Comparison of ENCODE assay signal across 9 cellular contexts in genomic region chr6:151060096-151060741, GRCh38.
DNase-seq lines count a peak whose midpoint lies in the region; TF ChIP-seq lines count a peak whose summit lies in the region.
"Had no signal": no experiment of that assay in that cellular context is flagged by ENCODE, and none has a peak within 500 bp of the region (broad histone marks: within the 10 kb centered on the region; RNA-seq: fewer than 3 reads in every experiment).

No MANE protein-coding gene starts in this region.

- H3K4me2 ChIP-seq in SK-N-SH, result peak overlapping the region; percentile 64

- peak overlapping the region; percentile 72 to 98 for H3K27ac ChIP-seq in SK-N-SH (ENCODE audit: low read depth in 2 of 2, low read length in 1 of 2)

- peaks cover 32% of the 10 kb centered on the region for H3K79me2 ChIP-seq in SK-N-SH (ENCODE audit: insufficient read depth)

- DNase-seq in GM04504 (ENCODE audit: low read depth), result peak; percentile 83
- DNase-seq in SK-N-SH, result no peak
- peak; percentile 94 for DNase-seq in foreskin fibroblast
- DNase-seq in retinal pigment epithelial cell (ENCODE audit: low read depth), result peak; percentile 78
- no peak for DNase-seq in Kasumi-1 (lab: John Stamatoyannopoulos, UW)
- DNase-seq in NCI-H1930 (lab: John Stamatoyannopoulos, UW), result no peak
- DNase-seq in NAMALWA (ENCODE audit: low spot score), result no peak
- DNase-seq in NCI-H526 treated with DMSO at 0.1 percent for 48 hours (lab: John Stamatoyannopoulos, UW), result no peak
- DNase-seq: activated CD8-positive, alpha-beta T cell treated with anti-CD3 and anti-CD28 coated beads, Interleukin-2, amount 10 ng/mL, durations not matched to agents 7 days and 5 days had no signal

- H3K27me3 ChIP-seq in SK-N-SH (ENCODE audit: insufficient read depth), result no peaks in the 10 kb centered on the region

- no peak overlapping the region for H2AFZ ChIP-seq in SK-N-SH (ENCODE audit: low read depth)

- no peaks in the 10 kb centered on the region for H3K9me2 ChIP-seq in SK-N-SH

- WGBS in SK-N-SH (ENCODE audit: low lambda C conversion rate), result 45% methylated on average over 8 of the region's 8 CpGs

- H3K4me3 ChIP-seq in SK-N-SH (ENCODE audit: low read depth in 2 of 2, low read length in 1 of 2), result no peak overlapping the region
- no peak overlapping the region for H3K4me3 ChIP-seq in foreskin fibroblast (ENCODE audit: low read depth in 1 of 2, low read length in 2 of 2)
- no peak overlapping the region for H3K4me3 ChIP-seq in retinal pigment epithelial cell (ENCODE audit: low read length)

- POLR2A ChIA-PET in SK-N-SH (lab: Yijun Ruan, JAX), result no interaction called here

- no peak for TF ChIP-seq RAD21 in SK-N-SH (IDR thresholded peaks at IDR 0.05; ENCODE audit: low read length)

- peaks cover 0 to 20% of the 10 kb centered on the region in 2 experiments for H3K36me3 ChIP-seq in SK-N-SH (replicated peaks in 1 of 2; ENCODE audit: control insufficient read depth in 1 of 2, insufficient read depth in 2 of 2, low read length in 1 of 2)

- H4K20me1 ChIP-seq in SK-N-SH (ENCODE audit: insufficient read depth), result no peaks in the 10 kb centered on the region

- H3F3A ChIP-seq in SK-N-SH (replicated peaks; ENCODE audit: insufficient read depth), result peaks cover 51% of the 10 kb centered on the region

- CTCF ChIA-PET in SK-N-SH (lab: Yijun Ruan, JAX), result interaction anchor here (2.7 kb wide), 1 partner anchor 264 kb away, joined by 16 read pairs; no protein-coding TSS in a partner anchor

- TF ChIP-seq CTCF in SK-N-SH (IDR thresholded peaks at IDR 0.05) (no peak), foreskin fibroblast (IDR thresholded peaks at IDR 0.05; ENCODE audit: low read depth, low read length) (no peak), retinal pigment epithelial cell (conservative IDR thresholded peaks at IDR 0.05; ENCODE audit: low read depth, low read length) (no peak)

- no peaks in the 10 kb centered on the region for H3K9me3 ChIP-seq in SK-N-SH

- peak overlapping the region; percentile 70 for H3K9ac ChIP-seq in SK-N-SH

- peaks cover 23 to 45% of the 10 kb centered on the region in 2 experiments for H3K4me1 ChIP-seq in SK-N-SH (ENCODE audit: control insufficient read depth in 1 of 2, insufficient read depth in 2 of 2, low read depth in 1 of 2, low read length in 1 of 2)

- TF ChIP-seq EP300 in SK-N-SH (IDR thresholded peaks at IDR 0.05; ENCODE audit: borderline replicate concordance in 1 of 2, low read depth in 1 of 2, low read length in 1 of 2), result peak; percentile 50 to 93

TF ChIP-seq in SK-N-SH, 30 proteins besides CTCF, POLR2A, EP300 and RAD21:
- TF ChIP-seq, protein P1, sequence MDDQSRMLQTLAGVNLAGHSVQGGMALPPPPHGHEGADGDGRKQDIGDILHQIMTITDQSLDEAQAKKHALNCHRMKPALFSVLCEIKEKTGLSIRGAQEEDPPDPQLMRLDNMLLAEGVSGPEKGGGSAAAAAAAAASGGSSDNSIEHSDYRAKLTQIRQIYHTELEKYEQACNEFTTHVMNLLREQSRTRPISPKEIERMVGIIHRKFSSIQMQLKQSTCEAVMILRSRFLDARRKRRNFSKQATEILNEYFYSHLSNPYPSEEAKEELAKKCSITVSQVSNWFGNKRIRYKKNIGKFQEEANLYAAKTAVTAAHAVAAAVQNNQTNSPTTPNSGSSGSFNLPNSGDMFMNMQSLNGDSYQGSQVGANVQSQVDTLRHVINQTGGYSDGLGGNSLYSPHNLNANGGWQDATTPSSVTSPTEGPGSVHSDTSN (IDR thresholded peaks at IDR 0.05), result peak; percentile 80
- TF ChIP-seq GATA2 (CRISPR knock-in tag; IDR thresholded peaks at IDR 0.05) (no peak), FOSL2 (IDR thresholded peaks at IDR 0.05; ENCODE audit: borderline replicate concordance, low read depth) (peak; percentile 99), POLR2AphosphoS5 (IDR thresholded peaks at IDR 0.05; ENCODE audit: low read depth, low read length) (peak; percentile 46; the same call in 1 of the 2 replicates), TEAD4 (IDR thresholded peaks at IDR 0.05; ENCODE audit: borderline replicate concordance, insufficient read depth) (peak; percentile 84), NFIC (IDR thresholded peaks at IDR 0.05; ENCODE audit: borderline replicate concordance) (peak; percentile 53; the same call in 1 of the 2 replicates), FOXM1 (IDR thresholded peaks at IDR 0.05; ENCODE audit: low read depth) (peak; percentile 61; the same call in 1 of the 2 replicates), TCF12 (IDR thresholded peaks at IDR 0.05) (peak; percentile 89), RCOR1 (IDR thresholded peaks at IDR 0.05; ENCODE audit: low read length) (no peak), JUND (IDR thresholded peaks at IDR 0.05) (peak; percentile 98), MEF2A (IDR thresholded peaks at IDR 0.05; ENCODE audit: borderline replicate concordance, low read depth) (peak; percentile 73), RXRA (IDR thresholded peaks at IDR 0.05; ENCODE audit: borderline replicate concordance, low read depth) (peak; percentile 90), GABPA (IDR thresholded peaks at IDR 0.05; ENCODE audit: low read depth) (no peak)
- TF ChIP-seq, protein P2, sequence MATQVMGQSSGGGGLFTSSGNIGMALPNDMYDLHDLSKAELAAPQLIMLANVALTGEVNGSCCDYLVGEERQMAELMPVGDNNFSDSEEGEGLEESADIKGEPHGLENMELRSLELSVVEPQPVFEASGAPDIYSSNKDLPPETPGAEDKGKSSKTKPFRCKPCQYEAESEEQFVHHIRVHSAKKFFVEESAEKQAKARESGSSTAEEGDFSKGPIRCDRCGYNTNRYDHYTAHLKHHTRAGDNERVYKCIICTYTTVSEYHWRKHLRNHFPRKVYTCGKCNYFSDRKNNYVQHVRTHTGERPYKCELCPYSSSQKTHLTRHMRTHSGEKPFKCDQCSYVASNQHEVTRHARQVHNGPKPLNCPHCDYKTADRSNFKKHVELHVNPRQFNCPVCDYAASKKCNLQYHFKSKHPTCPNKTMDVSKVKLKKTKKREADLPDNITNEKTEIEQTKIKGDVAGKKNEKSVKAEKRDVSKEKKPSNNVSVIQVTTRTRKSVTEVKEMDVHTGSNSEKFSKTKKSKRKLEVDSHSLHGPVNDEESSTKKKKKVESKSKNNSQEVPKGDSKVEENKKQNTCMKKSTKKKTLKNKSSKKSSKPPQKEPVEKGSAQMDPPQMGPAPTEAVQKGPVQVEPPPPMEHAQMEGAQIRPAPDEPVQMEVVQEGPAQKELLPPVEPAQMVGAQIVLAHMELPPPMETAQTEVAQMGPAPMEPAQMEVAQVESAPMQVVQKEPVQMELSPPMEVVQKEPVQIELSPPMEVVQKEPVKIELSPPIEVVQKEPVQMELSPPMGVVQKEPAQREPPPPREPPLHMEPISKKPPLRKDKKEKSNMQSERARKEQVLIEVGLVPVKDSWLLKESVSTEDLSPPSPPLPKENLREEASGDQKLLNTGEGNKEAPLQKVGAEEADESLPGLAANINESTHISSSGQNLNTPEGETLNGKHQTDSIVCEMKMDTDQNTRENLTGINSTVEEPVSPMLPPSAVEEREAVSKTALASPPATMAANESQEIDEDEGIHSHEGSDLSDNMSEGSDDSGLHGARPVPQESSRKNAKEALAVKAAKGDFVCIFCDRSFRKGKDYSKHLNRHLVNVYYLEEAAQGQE (IDR thresholded peaks at IDR 0.05; ENCODE audit: low read depth, low read length), result peak; percentile 44; the same call in 1 of the 2 replicates
- TF ChIP-seq, protein P3, sequence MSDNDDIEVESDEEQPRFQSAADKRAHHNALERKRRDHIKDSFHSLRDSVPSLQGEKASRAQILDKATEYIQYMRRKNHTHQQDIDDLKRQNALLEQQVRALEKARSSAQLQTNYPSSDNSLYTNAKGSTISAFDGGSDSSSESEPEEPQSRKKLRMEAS (IDR thresholded peaks at IDR 0.05; ENCODE audit: low read depth), result peak; percentile 49; the same call in 1 of the 2 replicates
- TF ChIP-seq, protein P4, sequence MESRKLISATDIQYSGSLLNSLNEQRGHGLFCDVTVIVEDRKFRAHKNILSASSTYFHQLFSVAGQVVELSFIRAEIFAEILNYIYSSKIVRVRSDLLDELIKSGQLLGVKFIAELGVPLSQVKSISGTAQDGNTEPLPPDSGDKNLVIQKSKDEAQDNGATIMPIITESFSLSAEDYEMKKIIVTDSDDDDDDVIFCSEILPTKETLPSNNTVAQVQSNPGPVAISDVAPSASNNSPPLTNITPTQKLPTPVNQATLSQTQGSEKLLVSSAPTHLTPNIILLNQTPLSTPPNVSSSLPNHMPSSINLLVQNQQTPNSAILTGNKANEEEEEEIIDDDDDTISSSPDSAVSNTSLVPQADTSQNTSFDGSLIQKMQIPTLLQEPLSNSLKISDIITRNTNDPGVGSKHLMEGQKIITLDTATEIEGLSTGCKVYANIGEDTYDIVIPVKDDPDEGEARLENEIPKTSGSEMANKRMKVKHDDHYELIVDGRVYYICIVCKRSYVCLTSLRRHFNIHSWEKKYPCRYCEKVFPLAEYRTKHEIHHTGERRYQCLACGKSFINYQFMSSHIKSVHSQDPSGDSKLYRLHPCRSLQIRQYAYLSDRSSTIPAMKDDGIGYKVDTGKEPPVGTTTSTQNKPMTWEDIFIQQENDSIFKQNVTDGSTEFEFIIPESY (IDR thresholded peaks at IDR 0.05; ENCODE audit: borderline replicate concordance, low read depth), result 0 out of 2 replicates have a peak, but pooled peaks have one; percentile 57
- TF ChIP-seq, protein P5, sequence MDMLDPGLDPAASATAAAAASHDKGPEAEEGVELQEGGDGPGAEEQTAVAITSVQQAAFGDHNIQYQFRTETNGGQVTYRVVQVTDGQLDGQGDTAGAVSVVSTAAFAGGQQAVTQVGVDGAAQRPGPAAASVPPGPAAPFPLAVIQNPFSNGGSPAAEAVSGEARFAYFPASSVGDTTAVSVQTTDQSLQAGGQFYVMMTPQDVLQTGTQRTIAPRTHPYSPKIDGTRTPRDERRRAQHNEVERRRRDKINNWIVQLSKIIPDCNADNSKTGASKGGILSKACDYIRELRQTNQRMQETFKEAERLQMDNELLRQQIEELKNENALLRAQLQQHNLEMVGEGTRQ (IDR thresholded peaks at IDR 0.05; ENCODE audit: borderline replicate concordance, low read depth, low read length), result no peak

Comparison
In these comparisons a context has a peak if more than half of its experiments do, and no peak if none do; other contexts are left out.
1. DNase-seq: peak in GM04504 (single experiment), foreskin fibroblast (2 of 2) and retinal pigment epithelial cell (single experiment); none in SK-N-SH (single experiment), Kasumi-1 (0 of 2), NCI-H1930 (0 of 2), NAMALWA (single experiment) and NCI-H526 treated with DMSO at 0.1 percent for 48 hours (single experiment).